ENCODE assay signal across 22 cellular contexts in the genomic region with DNA sequence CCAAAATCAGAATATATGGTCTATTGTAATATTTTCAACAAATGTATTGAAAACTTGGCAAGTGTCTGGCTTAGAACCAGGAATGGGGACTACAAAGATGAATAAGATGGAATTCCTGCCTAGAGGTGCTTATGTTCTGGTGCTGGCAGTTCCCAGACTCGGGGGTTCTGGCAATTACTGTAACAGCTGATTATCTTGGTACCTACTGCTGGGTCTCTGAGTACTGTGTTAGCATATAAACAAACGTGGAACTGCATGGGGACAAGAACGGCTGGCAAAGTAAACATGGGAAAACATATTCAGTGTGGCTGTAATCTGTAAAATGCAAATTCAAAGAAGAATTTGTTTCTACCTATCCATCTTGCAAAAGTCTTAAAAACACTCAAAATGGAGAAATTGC.
"Had no signal": no experiment of that assay in that cellular context is flagged by ENCODE, and none has a peak within 500 bp of the region (broad histone marks: within the 10 kb centered on the region; RNA-seq: fewer than 3 reads in every experiment).

No MANE protein-coding gene starts in this region.

- H3K4me3 ChIP-seq: ascending aorta, esophagus muscularis mucosa, gastroesophageal sphincter, heart left ventricle, lung, tibial artery had no signal

- H3K9me3 ChIP-seq: ascending aorta, esophagus muscularis mucosa, gastroesophageal sphincter, heart left ventricle, tibial artery had no signal

- H3K27me3 ChIP-seq: ascending aorta, esophagus muscularis mucosa, gastroesophageal sphincter, heart left ventricle, tibial artery had no signal

- H3K4me1 Mint-ChIP-seq: activated CD4-positive, alpha-beta T cell treated with anti-CD3 and anti-CD28 coated beads, Interleukin-2, amount 10 ng/mL, durations not matched to agents 24 days and 14 days; stimulated activated naive B cell treated with anti-CD40 and anti-IgM and Interleukin-4, amounts not matched to agents 10 μg/mL and 1 μg/mL and 100 μg/mL, for 72 hours had no signal

- H3K36me3 Mint-ChIP-seq: stimulated activated naive B cell treated with anti-CD40 and anti-IgM and Interleukin-4, amounts not matched to agents 10 μg/mL and 1 μg/mL and 100 μg/mL, for 72 hours had no signal

- H3K4me3 Mint-ChIP-seq: activated CD4-positive, alpha-beta T cell treated with anti-CD3 and anti-CD28 coated beads, Interleukin-2, amount 10 ng/mL, durations not matched to agents 24 days and 14 days; activated T-cell treated with anti-CD3 and anti-CD28 coated beads, Interleukin-2, amount 50 U/mL, for 4 hours; stimulated activated naive B cell treated with anti-CD40 and anti-IgM and Interleukin-4, amounts not matched to agents 10 μg/mL and 1 μg/mL and 100 μg/mL, for 72 hours had no signal

- ATAC-seq: activated T-cell treated with anti-CD3 and anti-CD28 coated beads, Interleukin-2, amount 50 U/mL, for 4 hours; gastroesophageal sphincter; heart left ventricle; left lobe of liver; stimulated activated naive B cell treated with anti-CD40 and anti-IgM and Interleukin-4, amounts not matched to agents 10 μg/mL and 1 μg/mL and 100 μg/mL, for 72 hours had no signal

- DNase-seq: activated CD4-positive, alpha-beta T cell treated with anti-CD3 and anti-CD28 coated beads, Interleukin-2, amount 10 ng/mL, durations not matched to agents 24 days and 14 days; activated CD8-positive, alpha-beta memory T cell treated with anti-CD3 and anti-CD28 coated beads, Interleukin-2, amount 50 U/mL, for 4 hours; activated effector memory CD4-positive, alpha-beta T cell treated with Interleukin-2 at 50 U/mL for 16 hours; activated naive CD4-positive, alpha-beta T cell treated with anti-CD3 and anti-CD28 coated beads, Interleukin-2, amount 50 U/mL, for 16 hours; activated T-cell treated with anti-CD3 and anti-CD28 coated beads, Interleukin-2, amount 50 U/mL, for 4 hours; cortex of kidney; effector CD8-positive, alpha-beta T cell; heart left ventricle; islet precursor cell; midbrain; occipital lobe; posterior cingulate gyrus; stimulated activated naive B cell treated with anti-CD40 and anti-IgM and Interleukin-4, amounts not matched to agents 10 μg/mL and 1 μg/mL and 100 μg/mL, for 72 hours; T-helper 1 cell; T1000; tibial artery had no signal

- FAIRE-seq: endothelial cell of umbilical vein had no signal

- H3K9me3 Mint-ChIP-seq: activated CD4-positive, alpha-beta T cell treated with anti-CD3 and anti-CD28 coated beads, Interleukin-2, amount 10 ng/mL, durations not matched to agents 24 days and 14 days; activated T-cell treated with anti-CD3 and anti-CD28 coated beads, Interleukin-2, amount 50 U/mL, for 4 hours; stimulated activated naive B cell treated with anti-CD40 and anti-IgM and Interleukin-4, amounts not matched to agents 10 μg/mL and 1 μg/mL and 100 μg/mL, for 72 hours had no signal

- H3K27me3 Mint-ChIP-seq: stimulated activated naive B cell treated with anti-CD40 and anti-IgM and Interleukin-4, amounts not matched to agents 10 μg/mL and 1 μg/mL and 100 μg/mL, for 72 hours had no signal

- H3K36me3 ChIP-seq: ascending aorta, esophagus muscularis mucosa, gastroesophageal sphincter, heart left ventricle, tibial artery had no signal

- H3K27ac ChIP-seq: ascending aorta, esophagus muscularis mucosa, gastroesophageal sphincter, heart left ventricle, tibial artery had no signal

- H3K27ac Mint-ChIP-seq: activated CD4-positive, alpha-beta T cell treated with anti-CD3 and anti-CD28 coated beads, Interleukin-2, amount 10 ng/mL, durations not matched to agents 24 days and 14 days; stimulated activated naive B cell treated with anti-CD40 and anti-IgM and Interleukin-4, amounts not matched to agents 10 μg/mL and 1 μg/mL and 100 μg/mL, for 72 hours had no signal

- H3K4me1 ChIP-seq: ascending aorta, esophagus muscularis mucosa, gastroesophageal sphincter, heart left ventricle, tibial artery had no signal
